ENCODE assay signal across 8 cellular contexts in the genomic region with DNA sequence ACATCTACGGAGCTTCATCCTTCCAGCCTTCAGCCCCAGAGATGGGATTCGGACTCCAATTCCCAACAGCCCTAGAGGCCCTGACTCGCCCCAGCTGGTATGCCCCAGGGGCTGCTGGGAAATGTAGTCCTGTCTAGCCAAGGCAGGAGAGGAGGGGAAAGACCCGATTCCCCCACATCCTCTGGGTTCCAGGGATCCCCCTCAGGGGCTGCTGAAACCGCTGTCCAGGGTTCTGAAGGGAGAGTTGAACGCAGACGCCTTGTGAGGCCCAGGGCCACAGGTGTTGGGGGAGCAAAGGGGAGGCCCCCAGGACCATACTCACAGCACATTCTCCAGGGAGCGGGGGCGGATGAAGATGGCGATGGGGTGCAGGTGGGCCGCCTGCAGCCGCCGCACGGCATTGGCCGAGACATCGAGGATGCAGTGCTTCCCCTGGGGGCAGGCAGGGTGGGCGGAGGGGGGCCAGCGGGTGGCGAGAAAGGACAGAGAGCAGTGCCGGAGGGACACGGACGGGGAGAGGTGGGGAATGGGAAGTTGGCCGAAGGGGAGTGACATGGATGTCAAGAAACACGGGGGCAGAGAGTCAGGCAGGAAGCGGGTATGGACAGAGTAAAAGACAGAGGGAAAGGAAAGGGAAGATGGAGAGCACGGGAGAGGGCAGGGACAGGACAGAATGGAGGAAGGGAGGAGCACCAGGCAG. TPM values are rescaled to one million over a fixed set of nuclear protein-coding genes. Genes with fewer than 3 reads are reported as not detected.
DNase-seq lines count a peak whose midpoint lies in the region; ATAC-seq and TF ChIP-seq lines count a peak whose summit lies in the region.

No MANE protein-coding gene starts in this region.

- no peak overlapping the region for H4K8ac ChIP-seq in IMR-90 (ENCODE audit: low read depth in 2 of 2, low read length in 2 of 2)
- H4K8ac ChIP-seq in mesendoderm (ENCODE audit: low read depth, low read length), result no peak overlapping the region

- ATAC-seq in DND-41 (ENCODE audit: insufficient read depth, low read depth) (peak; percentile 87), IMR-90 (ENCODE audit: low read depth) (peak; percentile 90), HG03442 (IDR thresholded peaks at IDR 0.05; ENCODE audit: unreplicated experiment) (no peak)

- no peaks in the 10 kb centered on the region for H3K9me1 ChIP-seq in IMR-90 (ENCODE audit: insufficient read depth, low read length)

- H3K4me2 ChIP-seq in DND-41 (ENCODE audit: insufficient read depth, low read length), result no peak overlapping the region
- H3K4me2 ChIP-seq in IMR-90 (ENCODE audit: low read depth, low read length), result no peak overlapping the region
- no peak overlapping the region for H3K4me2 ChIP-seq in mesendoderm (ENCODE audit: low read length)

- H3K27me3 ChIP-seq in DND-41 (ENCODE audit: insufficient read depth, low read length, poor library complexity), result no peaks in the 10 kb centered on the region
- no peaks in the 10 kb centered on the region for H3K27me3 ChIP-seq in IMR-90 (ENCODE audit: control insufficient read depth, insufficient read depth, low read length)
- no peaks in the 10 kb centered on the region for H3K27me3 ChIP-seq in mesendoderm (ENCODE audit: insufficient read depth, low read length, poor library complexity)
- H3K27me3 ChIP-seq in Peyer's patch, result no peaks in the 10 kb centered on the region

- H3K27ac ChIP-seq in DND-41 (ENCODE audit: low read length) (no peak overlapping the region), IMR-90 (ENCODE audit: insufficient read depth, low read length) (no peak overlapping the region), mesendoderm (ENCODE audit: low read depth, low read length) (no peak overlapping the region), Peyer's patch (no peak overlapping the region)

- CTCF ChIA-PET in IMR-90 (lab: Yijun Ruan, JAX), result no interaction called here

- H2BK15ac ChIP-seq in IMR-90 (ENCODE audit: low read depth, low read length) (no peak overlapping the region), mesendoderm (replicated peaks; ENCODE audit: low read depth) (no peak overlapping the region)

- H4K20me1 ChIP-seq in DND-41 (ENCODE audit: insufficient read depth, low read length), result 0 out of 2 replicates have a peak, but pooled peaks cover 3% of the 10 kb centered on the region
- peaks cover 12% of the 10 kb centered on the region for H4K20me1 ChIP-seq in IMR-90 (ENCODE audit: insufficient read depth, low read length)

- H3K18ac ChIP-seq in IMR-90 (ENCODE audit: low read depth, low read length) (no peak overlapping the region), mesendoderm (ENCODE audit: low read length) (no peak overlapping the region)

- no peak overlapping the region for H3K14ac ChIP-seq in IMR-90 (replicated peaks; ENCODE audit: low read depth, low read length)

- dilution Hi-C loops in IMR-90 (cut with HindIII; ENCODE audit: low sequenced_read_pairs, unreplicated experiment), result no loop called here

- H3K9ac ChIP-seq in DND-41 (ENCODE audit: low read depth, low read length), result no peak overlapping the region
- H3K9ac ChIP-seq in IMR-90 (ENCODE audit: low read depth, low read length), result no peak overlapping the region
- H3K9ac ChIP-seq in mesendoderm (ENCODE audit: low read length), result no peak overlapping the region

- H3K23ac ChIP-seq in IMR-90 (ENCODE audit: low read depth, low read length) (no peak overlapping the region), mesendoderm (ENCODE audit: low read length) (no peak overlapping the region)

- intact Hi-C loops in IMR-90 (cut with micrococcal nuclease), result no loop called here

- TF ChIP-seq CTCF in DND-41 (IDR thresholded peaks at IDR 0.05; ENCODE audit: borderline replicate concordance, extremely low read depth, low read length, poor library complexity, severe bottlenecking), result no peak
- no peak for TF ChIP-seq CTCF in IMR-90 (conservative IDR thresholded peaks at IDR 0.05; ENCODE audit: low read depth, low read length)
- TF ChIP-seq CTCF in Peyer's patch (IDR thresholded peaks at IDR 0.05), result no peak

- H4K91ac ChIP-seq in IMR-90 (ENCODE audit: insufficient read depth, low read depth, low read length), result no peak overlapping the region

- H2AFZ ChIP-seq in DND-41 (ENCODE audit: low read depth, low read length) (no peak overlapping the region), IMR-90 (replicated peaks; ENCODE audit: low read length, poor library complexity) (peak overlapping the region; percentile 32)

- POLR2A ChIA-PET in IMR-90 (lab: Charles Lee; ENCODE audit: unreplicated experiment), result no interaction called here

- no peak overlapping the region for H2BK120ac ChIP-seq in IMR-90 (ENCODE audit: low read depth, low read length)
- no peak overlapping the region for H2BK120ac ChIP-seq in mesendoderm (ENCODE audit: low read depth, low read length)

- H3K9me3 ChIP-seq in DND-41 (ENCODE audit: insufficient read depth, low read length, severe bottlenecking), result no peaks in the 10 kb centered on the region
- no peaks in the 10 kb centered on the region for H3K9me3 ChIP-seq in IMR-90 (ENCODE audit: control insufficient read depth, insufficient read depth, low read length)
- H3K9me3 ChIP-seq in Peyer's patch, result no peaks in the 10 kb centered on the region

- H2AK9ac ChIP-seq in IMR-90 (replicated peaks; ENCODE audit: low read depth, low read length, poor library complexity), result peak overlapping the region; percentile 70

- in situ Hi-C loops in IMR-90 (cut with MboI; ENCODE audit: low sequenced_read_pairs) (no loop called here), KBM-7 (cut with MboI; ENCODE audit: low pct_unique_long_range_greater_than_20kb, low sequenced_read_pairs) (no loop called here)

- no peak overlapping the region for H2BK20ac ChIP-seq in IMR-90 (ENCODE audit: low read depth, low read length)

- BruUV-seq in IMR-90 (replicated peaks; lab: Mats Ljungman, UMichigan), result no TSS peak

- H3K56ac ChIP-seq in IMR-90 (ENCODE audit: extremely low read depth, insufficient read depth, low read length), result no peak overlapping the region
- no peak overlapping the region for H3K56ac ChIP-seq in mesendoderm (ENCODE audit: low read length)

- H3K4me3 ChIP-seq in DND-41 (ENCODE audit: low read depth in 1 of 2, low read length in 2 of 2) (no peak overlapping the region), IMR-90 (ENCODE audit: insufficient read depth, low read depth, low read length) (no peak overlapping the region), mesendoderm (ENCODE audit: low read length) (no peak overlapping the region), Peyer's patch (no peak overlapping the region)

- no peak overlapping the region for H4K5ac ChIP-seq in IMR-90 (ENCODE audit: low read depth, low read length)
- no peak overlapping the region for H4K5ac ChIP-seq in mesendoderm (ENCODE audit: low read length)

- no peak overlapping the region for H3K4ac ChIP-seq in IMR-90 (ENCODE audit: low read depth, low read length)
- no peak overlapping the region for H3K4ac ChIP-seq in mesendoderm (ENCODE audit: low read depth, low read length)

- DNase-seq in DND-41, result peak; percentile 66
- peak; percentile 31 for DNase-seq in IMR-90
- peak; percentile 52 for DNase-seq in astrocyte of the hippocampus (ENCODE audit: low read depth, low spot score)
- peak; percentile 79 for DNase-seq in mesendoderm
- no peak for DNase-seq in KBM-7
- DNase-seq in Peyer's patch, result no peak
- DNase-seq in stimulated activated naive CD4-positive, alpha-beta T cell treated with Interleukin-2 at 50 U/mL for 16 hours (lab: John Stamatoyannopoulos, UW), result no peak

- H3K36me3 ChIP-seq in DND-41 (ENCODE audit: insufficient read depth, low read length) (peaks cover 16% of the 10 kb centered on the region), IMR-90 (ENCODE audit: control insufficient read depth, insufficient read depth, low read length) (peaks cover 56% of the 10 kb centered on the region), mesendoderm (ENCODE audit: control insufficient read depth, insufficient read depth, low read length) (peaks cover 5% of the 10 kb centered on the region), Peyer's patch (peaks cover 0 to 19% (median 0%) of the 10 kb centered on the region in 3 donors)

- no peak overlapping the region for H2AK5ac ChIP-seq in IMR-90 (ENCODE audit: low read depth, low read length)
- H2AK5ac ChIP-seq in mesendoderm (ENCODE audit: low read length), result no peak overlapping the region

- H3K79me2 ChIP-seq in DND-41 (ENCODE audit: insufficient read depth, low read length) (no peaks in the 10 kb centered on the region), mesendoderm (ENCODE audit: control insufficient read depth, insufficient read depth, low read length) (no peaks in the 10 kb centered on the region)

- H2BK5ac ChIP-seq in IMR-90 (ENCODE audit: low read depth, low read length, poor library complexity, severe bottlenecking), result no peak overlapping the region
- H2BK5ac ChIP-seq in mesendoderm (ENCODE audit: low read length), result no peak overlapping the region

- no peak for TF ChIP-seq RAD21 in IMR-90 (IDR thresholded peaks at IDR 0.05; ENCODE audit: low read length)

- WGBS in IMR-90 (ENCODE audit: extremely low coverage in 2 of 2, insufficient read length in 1 of 2), 2 experiments, result 80% methylated on average over 15 of the region's 26 CpGs; no CpG with 5 or more reads in 1 of the 2 experiments
- no CpG with 5 or more reads among the region's 26 CpGs for WGBS in mesendoderm (ENCODE audit: extremely low coverage, insufficient coverage, low lambda C conversion rate)

- TF ChIP-seq POLR2A in IMR-90 (IDR thresholded peaks at IDR 0.05; ENCODE audit: low read depth, low read length) (no peak), Peyer's patch (IDR thresholded peaks at IDR 0.05) (no peak)

- no peaks in the 10 kb centered on the region for H3K4me1 ChIP-seq in DND-41 (ENCODE audit: insufficient read depth, low read length)
- H3K4me1 ChIP-seq in IMR-90 (ENCODE audit: control insufficient read depth, insufficient read depth, low read length), result no peaks in the 10 kb centered on the region
- no peaks in the 10 kb centered on the region for H3K4me1 ChIP-seq in mesendoderm (ENCODE audit: control insufficient read depth, low read depth, low read length)
- H3K4me1 ChIP-seq in Peyer's patch, result no peaks in the 10 kb centered on the region

- no peaks in the 10 kb centered on the region; a peak in 2 of 4 replicates for H3K79me1 ChIP-seq in IMR-90 (ENCODE audit: low read depth in 1 of 2, low read length in 2 of 2)
- no peaks in the 10 kb centered on the region for H3K79me1 ChIP-seq in mesendoderm (ENCODE audit: low read length)

RNA-seq across cellular contexts. Expression of a gene that starts 12.6 kb away (rescaled TPM):
- total RNA-seq in IMR-90 (2012; rRNA removed) (1.3 and 1.9 TPM in 2 replicates), Peyer's patch (1 to 10 TPM in 1 of 4 donors, under 1 TPM in 2, not detected in 1; 0.88 to 2.5 (median 0.94) TPM)
- 3.8 and 4.2 TPM in 2 replicates for polyA plus RNA-seq in IMR-90 (2012; rRNA removed)
- polyA plus RNA-seq in IMR-90 (2012; cell fraction: cytosol; rRNA removed), result 2.6 and 2.9 TPM in 2 replicates
- 17.1 and 47.7 TPM in 2 replicates for polyA plus RNA-seq in IMR-90 (2012; cell fraction: nucleus; rRNA removed; ENCODE audit: low replicate concordance)
- polyA plus RNA-seq in mesendoderm (2013, experiment 1 of 2), result 3.4 TPM
- 3.7 TPM for polyA plus RNA-seq in mesendoderm (2013, experiment 2 of 2)

RNA-seq across cellular contexts. Expression of a gene that starts 27.9 kb away (rescaled TPM):
- 8.1 and 8.2 TPM in 2 replicates for total RNA-seq in IMR-90 (2012; rRNA removed)
- polyA plus RNA-seq in IMR-90 (2012; rRNA removed), result 28.5 and 30.5 TPM in 2 replicates
- 13.6 and 24.5 TPM in 2 replicates for polyA plus RNA-seq in IMR-90 (2012; cell fraction: cytosol; rRNA removed)
- polyA plus RNA-seq in IMR-90 (2012; cell fraction: nucleus; rRNA removed; ENCODE audit: low replicate concordance), result 118 and 142 TPM in 2 replicates
- 15.9 TPM for polyA plus RNA-seq in mesendoderm (2013, experiment 1 of 2)
- polyA plus RNA-seq in mesendoderm (2013, experiment 2 of 2), result 14.2 TPM
- total RNA-seq in Peyer's patch, result 10 to 100 TPM in 2 of 4 donors, 1 to 10 TPM in 2; 2.6 to 15.7 (median 9.4) TPM

RNA-seq across cellular contexts. Expression of a gene that starts 28.0 kb away (rescaled TPM):
- total RNA-seq in IMR-90 (2012; rRNA removed) (129 and 139 TPM in 2 replicates), Peyer's patch (1,000 to 10,000 TPM; 1,292 to 4,167 (median 1,553) TPM)
- polyA plus RNA-seq in IMR-90 (2012; rRNA removed), result 752 and 844 TPM in 2 replicates
- 312 and 348 TPM in 2 replicates for polyA plus RNA-seq in IMR-90 (2012; cell fraction: cytosol; rRNA removed)
- polyA plus RNA-seq in IMR-90 (2012; cell fraction: nucleus; rRNA removed; ENCODE audit: low replicate concordance), result 6,277 and 8,711 TPM in 2 replicates
- polyA plus RNA-seq in mesendoderm (2013, experiment 1 of 2), result 129 TPM
- 129 TPM for polyA plus RNA-seq in mesendoderm (2013, experiment 2 of 2)

RNA-seq across cellular contexts. Expression of a gene that starts 42.6 kb away (rescaled TPM):
- total RNA-seq in IMR-90 (2012; rRNA removed) (20.3 and 21.3 TPM in 2 replicates), Peyer's patch (10 to 100 TPM; 42.1 to 61.9 (median 50.1) TPM)
- polyA plus RNA-seq in IMR-90 (2012; rRNA removed), result 10.5 and 11.8 TPM in 2 replicates
- 5.9 and 9.6 TPM in 2 replicates for polyA plus RNA-seq in IMR-90 (2012; cell fraction: cytosol; rRNA removed)
- polyA plus RNA-seq in IMR-90 (2012; cell fraction: nucleus; rRNA removed; ENCODE audit: low replicate concordance), result 14.5 and 26.4 TPM in 2 replicates
- polyA plus RNA-seq in mesendoderm (2013, experiment 1 of 2), result 25.9 TPM
- 25.1 TPM for polyA plus RNA-seq in mesendoderm (2013, experiment 2 of 2)

RNA-seq across cellular contexts. Expression of a gene that starts 47.5 kb away (rescaled TPM):
- total RNA-seq in IMR-90 (2012; rRNA removed), result 44.8 and 45.5 TPM in 2 replicates
- polyA plus RNA-seq in IMR-90 (2012; rRNA removed), result 54.4 and 58.5 TPM in 2 replicates
- 37.0 TPM in 2 replicates for polyA plus RNA-seq in IMR-90 (2012; cell fraction: cytosol; rRNA removed)
- 22.3 and 31.7 TPM in 2 replicates for polyA plus RNA-seq in IMR-90 (2012; cell fraction: nucleus; rRNA removed; ENCODE audit: low replicate concordance)
- polyA plus RNA-seq in mesendoderm (2013, experiment 1 of 2), result 80.4 TPM
- polyA plus RNA-seq in mesendoderm (2013, experiment 2 of 2), result 80.7 TPM
- 10 to 100 TPM; 22.2 to 38.8 (median 35.1) TPM for total RNA-seq in Peyer's patch

Comparison
In these comparisons a context has a peak if more than half of its experiments do, and no peak if none do; other contexts are left out.
1. DNase-seq: peak in DND-41 (single experiment), IMR-90 (single experiment), astrocyte of the hippocampus (single experiment) and mesendoderm (single experiment); none in KBM-7 (single experiment), Peyer's patch (0 of 3) and stimulated activated naive CD4-positive, alpha-beta T cell treated with Interleukin-2 at 50 U/mL for 16 hours (single experiment).